26 cellular contexts compared by ENCODE assay signal in the genomic region with DNA sequence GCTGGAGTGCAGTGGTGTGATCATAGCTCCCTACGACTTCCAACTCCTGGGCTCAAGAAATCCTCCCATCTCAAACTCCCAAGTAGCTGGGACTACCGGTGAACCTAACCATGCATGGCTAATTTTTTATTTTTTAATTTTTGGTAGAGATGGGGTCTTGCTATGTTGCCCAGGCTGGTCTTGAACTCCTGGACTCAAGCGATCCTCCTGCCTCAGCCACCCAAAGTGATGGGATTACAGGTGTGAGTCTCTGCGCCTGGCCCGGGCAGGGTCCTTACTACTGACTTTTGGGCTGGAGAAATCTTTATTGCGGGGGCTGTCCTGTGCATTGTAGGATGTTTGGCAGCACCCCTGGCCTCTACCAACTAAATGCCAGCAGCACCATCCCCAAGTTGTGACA.
"Had no signal": no experiment of that assay in that cellular context is flagged by ENCODE, and none has a peak within 500 bp of the region (broad histone marks: within the 10 kb centered on the region; RNA-seq: fewer than 3 reads in every experiment).

No MANE protein-coding gene starts in this region.

- H3K27me3 ChIP-seq: colonic mucosa, esophagus squamous epithelium, gastrocnemius medialis, heart right ventricle, left lung had no signal

- H3K4me3 ChIP-seq: colonic mucosa, esophagus squamous epithelium, gastrocnemius medialis, heart right ventricle, left lung, lower lobe of right lung, mucosa of descending colon had no signal

- H3K36me3 ChIP-seq: colonic mucosa, esophagus squamous epithelium, gastrocnemius medialis, heart right ventricle, left lung, lower lobe of right lung had no signal

- H3K4me1 ChIP-seq: colonic mucosa had no signal

- FAIRE-seq: endometrium, islet of Langerhans, keratinocyte had no signal

- H3K9me3 ChIP-seq: colonic mucosa, esophagus squamous epithelium, gastrocnemius medialis, heart right ventricle, left lung, lower lobe of right lung, mucosa of descending colon had no signal

- DNase-seq: colonic mucosa; cortex of kidney; effector CD8-positive, alpha-beta T cell; effector memory CD8-positive, alpha-beta T cell; endodermal cell; erythroblast; esophagus squamous epithelium; foreskin fibroblast; foreskin melanocyte; gastrocnemius medialis; glutamatergic neuron; head of caudate nucleus; heart right ventricle; hippocampal formation; left cardiac atrium; left lung; left ventricle myocardium superior; lower lobe of right lung; mesenchymal stem cell; mucosa of descending colon; naive B cell had no signal

- H3K27ac ChIP-seq: colonic mucosa, epithelial cell of prostate, gastrocnemius medialis, heart right ventricle, left lung, lower lobe of right lung had no signal

- ATAC-seq: effector memory CD8-positive, alpha-beta T cell; esophagus mucosa; gastrocnemius medialis; heart right ventricle; left cardiac atrium; left lung; left ventricle myocardium superior; lower lobe of right lung; mucosa of descending colon had no signal
